ENCODE assay signal across 18 cellular contexts in genomic region chr3:184596233-184596632, GRCh38. TPM values are rescaled to one million over a fixed set of nuclear protein-coding genes. Genes with fewer than 3 reads are reported as not detected.
DNase-seq lines count a peak whose midpoint lies in the region; ATAC-seq and TF ChIP-seq lines count a peak whose summit lies in the region.
"Had no signal": no experiment of that assay in that cellular context is flagged by ENCODE, and none has a peak within 500 bp of the region (broad histone marks: within the 10 kb centered on the region; RNA-seq: fewer than 3 reads in every experiment).

No MANE protein-coding gene starts in this region.

- H3K4ac ChIP-seq in IMR-90 (ENCODE audit: low read depth, low read length) (no peak overlapping the region), mesenchymal stem cell (ENCODE audit: low read depth in 1 of 2, low read length in 2 of 2) (no peak overlapping the region)

- H4K91ac ChIP-seq in IMR-90 (ENCODE audit: insufficient read depth, low read depth, low read length) (no peak overlapping the region), mesenchymal stem cell (ENCODE audit: low read length) (peak overlapping the region; percentile 27)

- H2BK15ac ChIP-seq in IMR-90 (ENCODE audit: low read depth, low read length), result no peak overlapping the region
- H2BK15ac ChIP-seq in mesenchymal stem cell (ENCODE audit: low read depth, poor library complexity, severe bottlenecking), result no peak overlapping the region

- CTCF ChIA-PET in IMR-90 (lab: Yijun Ruan, JAX), result no interaction called here

- peaks cover 29% of the 10 kb centered on the region for H3K4me1 ChIP-seq in BLaER1
- H3K4me1 ChIP-seq in IMR-90 (ENCODE audit: control insufficient read depth, insufficient read depth, low read length), result peaks cover 13% of the 10 kb centered on the region; the same call in 1 of the 2 replicates
- peaks cover 9% of the 10 kb centered on the region for H3K4me1 ChIP-seq in mesenchymal stem cell (ENCODE audit: control insufficient read depth, insufficient read depth, low read depth, low read length)
- peaks cover 40% of the 10 kb centered on the region for H3K4me1 ChIP-seq in left ventricle myocardium inferior

- H3K23ac ChIP-seq in IMR-90 (ENCODE audit: low read depth, low read length), result no peak overlapping the region
- no peak overlapping the region for H3K23ac ChIP-seq in mesenchymal stem cell (ENCODE audit: low read length in 2 of 2)

- H3K9me3 ChIP-seq in BLaER1 (no peaks in the 10 kb centered on the region), IMR-90 (ENCODE audit: control insufficient read depth, insufficient read depth, low read length) (no peaks in the 10 kb centered on the region), mesenchymal stem cell (ENCODE audit: control insufficient read depth, low read length) (no peaks in the 10 kb centered on the region), left ventricle myocardium inferior (replicated peaks) (no peaks in the 10 kb centered on the region)

- in situ Hi-C loops in IMR-90 (cut with MboI; ENCODE audit: low sequenced_read_pairs), result no loop called here

- H3K18ac ChIP-seq in IMR-90 (ENCODE audit: low read depth, low read length) (no peak overlapping the region), mesenchymal stem cell (ENCODE audit: low read depth in 1 of 2, low read length in 2 of 2) (no peak overlapping the region)

- H2BK12ac ChIP-seq in mesenchymal stem cell (ENCODE audit: low read length in 2 of 2), result no peak overlapping the region

- H3K9ac ChIP-seq in BLaER1, result no peak overlapping the region
- no peak overlapping the region for H3K9ac ChIP-seq in IMR-90 (ENCODE audit: low read depth, low read length)
- no peak overlapping the region for H3K9ac ChIP-seq in mesenchymal stem cell (ENCODE audit: low read length)

- POLR2A ChIA-PET in IMR-90 (lab: Charles Lee; ENCODE audit: unreplicated experiment), result no interaction called here

- H3K27ac Mint-ChIP-seq in nephron progenitor cell (peak overlapping the region; percentile 99), immature natural killer cell (no peak overlapping the region)

- H4K20me1 ChIP-seq in BLaER1 (peaks cover 8% of the 10 kb centered on the region; the same call in 1 of the 2 replicates), IMR-90 (ENCODE audit: insufficient read depth, low read length) (no peaks in the 10 kb centered on the region)

- dilution Hi-C loops in IMR-90 (cut with HindIII; ENCODE audit: low sequenced_read_pairs, unreplicated experiment), result no loop called here

- H3K9me1 ChIP-seq in IMR-90 (ENCODE audit: insufficient read depth, low read length), result no peaks in the 10 kb centered on the region

- no peaks in the 10 kb centered on the region for H3K36me3 Mint-ChIP-seq in nephron progenitor cell (ENCODE audit: low read depth)
- no peaks in the 10 kb centered on the region for H3K36me3 Mint-ChIP-seq in immature natural killer cell
- H3K36me3 Mint-ChIP-seq: CD4-positive, CD25-positive, alpha-beta regulatory T cell; CD8-positive, alpha-beta memory T cell had no signal

- H3K14ac ChIP-seq in IMR-90 (replicated peaks; ENCODE audit: low read depth, low read length) (no peak overlapping the region), mesenchymal stem cell (ENCODE audit: low read length in 2 of 2) (no peak overlapping the region)

- no TSS peak for BruUV-seq in IMR-90 (replicated peaks; lab: Mats Ljungman, UMichigan)

- no peaks in the 10 kb centered on the region for H3K9me3 Mint-ChIP-seq in nephron progenitor cell
- no peaks in the 10 kb centered on the region for H3K9me3 Mint-ChIP-seq in immature natural killer cell
- H3K9me3 Mint-ChIP-seq: CD8-positive, alpha-beta memory T cell had no signal

- H3K4me3 ChIP-seq in BLaER1 (no peak overlapping the region), IMR-90 (ENCODE audit: insufficient read depth, low read depth, low read length) (no peak overlapping the region), mesenchymal stem cell (ENCODE audit: insufficient read depth in 1 of 2, low read depth in 1 of 2, low read length in 2 of 2) (no peak overlapping the region), left ventricle myocardium inferior (no peak overlapping the region)
- H3K4me3 ChIP-seq: K562 had no signal

- H3K27ac ChIP-seq in BLaER1 (no peak overlapping the region), IMR-90 (ENCODE audit: insufficient read depth, low read length) (no peak overlapping the region), mesenchymal stem cell (ENCODE audit: low read length, poor library complexity, severe bottlenecking) (no peak overlapping the region), left ventricle myocardium inferior (replicated peaks) (no peak overlapping the region)
- H3K27ac ChIP-seq: HL-60 had no signal

- H2BK5ac ChIP-seq in IMR-90 (ENCODE audit: low read depth, low read length, poor library complexity, severe bottlenecking), result no peak overlapping the region
- H2BK5ac ChIP-seq in mesenchymal stem cell (ENCODE audit: low read depth, low read length, poor library complexity, severe bottlenecking), result no peak overlapping the region

- H3K27me3 ChIP-seq in BLaER1 (peaks cover 32% of the 10 kb centered on the region), IMR-90 (ENCODE audit: control insufficient read depth, insufficient read depth, low read length) (peaks cover 10% of the 10 kb centered on the region), mesenchymal stem cell (ENCODE audit: control insufficient read depth in 1 of 2, insufficient read depth in 1 of 2, low read length in 2 of 2) (peaks cover 19 to 47% of the 10 kb centered on the region in 2 experiments), left ventricle myocardium inferior (ENCODE audit: low read depth) (no peaks in the 10 kb centered on the region)

- H2BK120ac ChIP-seq in IMR-90 (ENCODE audit: low read depth, low read length) (no peak overlapping the region), mesenchymal stem cell (ENCODE audit: low read depth, low read length) (no peak overlapping the region)

- H3K56ac ChIP-seq in IMR-90 (ENCODE audit: extremely low read depth, insufficient read depth, low read length), result no peak overlapping the region

- no peak for TF ChIP-seq CTCF in IMR-90 (conservative IDR thresholded peaks at IDR 0.05; ENCODE audit: low read depth, low read length)
- TF ChIP-seq CTCF in nephron progenitor cell (IDR thresholded peaks at IDR 0.05), result no peak
- no peak for TF ChIP-seq CTCF in left ventricle myocardium inferior (IDR thresholded peaks at IDR 0.05; ENCODE audit: borderline replicate concordance)

- H3K36me3 ChIP-seq in BLaER1 (no peaks in the 10 kb centered on the region), IMR-90 (ENCODE audit: control insufficient read depth, insufficient read depth, low read length) (no peaks in the 10 kb centered on the region), mesenchymal stem cell (ENCODE audit: control insufficient read depth in 1 of 2, insufficient read depth in 2 of 2, low read depth in 1 of 2, low read length in 2 of 2) (no peaks in the 10 kb centered on the region), left ventricle myocardium inferior (no peaks in the 10 kb centered on the region)

- H3K4me2 ChIP-seq in BLaER1 (0 out of 2 replicates have a peak overlapping the region, but pooled peaks have one; percentile 32), IMR-90 (ENCODE audit: low read depth, low read length) (no peak overlapping the region), mesenchymal stem cell (ENCODE audit: low read length, poor library complexity, severe bottlenecking) (no peak overlapping the region)

- DNase-seq in IMR-90, result no peak
- DNase-seq in mesenchymal stem cell, result no peak
- DNase-seq in nephron progenitor cell, result no peak
- DNase-seq in immature natural killer cell, result no peak
- no peak for DNase-seq in T-helper 1 cell
- DNase-seq in left ventricle myocardium inferior, result no peak
- DNase-seq: 8988T; C1 segment of cervical spinal cord; CD4-positive, CD25-positive, alpha-beta regulatory T cell; COR-L47; DMS 273 treated with DMSO at 0.1 percent for 48 hours; GOT3; H9 had no signal

- H2AK5ac ChIP-seq in IMR-90 (ENCODE audit: low read depth, low read length), result no peak overlapping the region
- H2AK5ac ChIP-seq in mesenchymal stem cell (ENCODE audit: low read length, severe bottlenecking), result no peak overlapping the region

- H3K79me1 ChIP-seq in IMR-90 (ENCODE audit: low read depth in 1 of 2, low read length in 2 of 2) (no peaks in the 10 kb centered on the region), mesenchymal stem cell (replicated peaks; ENCODE audit: low read length, poor library complexity, severe bottlenecking) (no peaks in the 10 kb centered on the region)

- peak overlapping the region; percentile 52 for H2AFZ ChIP-seq in IMR-90 (replicated peaks; ENCODE audit: low read length, poor library complexity)
- no peak overlapping the region for H2AFZ ChIP-seq in mesenchymal stem cell (ENCODE audit: low read depth, low read length)

- H4K8ac ChIP-seq in IMR-90 (ENCODE audit: low read depth in 2 of 2, low read length in 2 of 2) (no peak overlapping the region), mesenchymal stem cell (ENCODE audit: low read length) (no peak overlapping the region)

- TF ChIP-seq POLR2A in IMR-90 (IDR thresholded peaks at IDR 0.05; ENCODE audit: low read depth, low read length), result no peak

- no peak for ATAC-seq in IMR-90 (ENCODE audit: low read depth)
- no peak for ATAC-seq in HG03442 (IDR thresholded peaks at IDR 0.05; ENCODE audit: unreplicated experiment)
- ATAC-seq: K562 had no signal

- H2BK20ac ChIP-seq in IMR-90 (ENCODE audit: low read depth, low read length), result no peak overlapping the region

- no peak for TF ChIP-seq RAD21 in IMR-90 (IDR thresholded peaks at IDR 0.05; ENCODE audit: low read length)

- no CpG with 5 or more reads among the region's 5 CpGs for WGBS in IMR-90 (ENCODE audit: extremely low coverage in 2 of 2, insufficient read length in 1 of 2), 2 experiments
- 81% methylated on average over 4 of the region's 5 CpGs for WGBS in mesenchymal stem cell

- intact Hi-C loops in IMR-90 (cut with micrococcal nuclease), result no loop called here
- intact Hi-C loops in left ventricle myocardium inferior (cut with micrococcal nuclease), result no loop called here

- H2AK9ac ChIP-seq in IMR-90 (replicated peaks; ENCODE audit: low read depth, low read length, poor library complexity), result no peak overlapping the region

- peak overlapping the region; percentile 30 for H3K4me3 Mint-ChIP-seq in nephron progenitor cell
- no peak overlapping the region for H3K4me3 Mint-ChIP-seq in immature natural killer cell
- H3K4me3 Mint-ChIP-seq: CD4-positive, CD25-positive, alpha-beta regulatory T cell; CD8-positive, alpha-beta memory T cell had no signal

- H4K5ac ChIP-seq in IMR-90 (ENCODE audit: low read depth, low read length), result no peak overlapping the region

- H3K27me3 Mint-ChIP-seq in nephron progenitor cell (ENCODE audit: low read depth, poor library complexity), result peaks cover 12% of the 10 kb centered on the region
- H3K27me3 Mint-ChIP-seq in immature natural killer cell (ENCODE audit: low read depth in 3 of 3), result peaks cover 4 to 10% (median 6%) of the 10 kb centered on the region in 3 donors

- peaks cover 99% of the 10 kb centered on the region for H3K4me1 Mint-ChIP-seq in nephron progenitor cell
- H3K4me1 Mint-ChIP-seq in immature natural killer cell, result no peaks in the 10 kb centered on the region

RNA-seq across cellular contexts. Expression of gene EPHB3, which starts 34.6 kb away (rescaled TPM):
- total RNA-seq in IMR-90 (2012; rRNA removed), result 0.72 and 0.83 TPM in 2 replicates
- 2.2 and 2.9 TPM in 2 replicates for polyA plus RNA-seq in IMR-90 (2012; rRNA removed)
- polyA plus RNA-seq in IMR-90 (2012; cell fraction: cytosol; rRNA removed), result 1.6 and 3.6 TPM in 2 replicates
- polyA plus RNA-seq in IMR-90 (2012; cell fraction: nucleus; rRNA removed; ENCODE audit: low replicate concordance), result 14.5 and 15.0 TPM in 2 replicates
- polyA plus RNA-seq in mesenchymal stem cell (2013, experiment 1 of 2), result 2.3 TPM
- 2.2 TPM for polyA plus RNA-seq in mesenchymal stem cell (2013, experiment 2 of 2)
- 1 to 10 TPM in 1 of 3 donors, not detected in 2; 3.0 TPM for polyA plus RNA-seq in immature natural killer cell
- 5.0 TPM for total RNA-seq in left ventricle myocardium inferior
- total RNA-seq: CD4-positive, CD25-positive, alpha-beta regulatory T cell; K562 had no signal
- polyA plus RNA-seq: CD4-positive, CD25-positive, alpha-beta regulatory T cell; K562 had no signal
